Comparison of ENCODE assay signal across 12 cellular contexts in the genomic region with DNA sequence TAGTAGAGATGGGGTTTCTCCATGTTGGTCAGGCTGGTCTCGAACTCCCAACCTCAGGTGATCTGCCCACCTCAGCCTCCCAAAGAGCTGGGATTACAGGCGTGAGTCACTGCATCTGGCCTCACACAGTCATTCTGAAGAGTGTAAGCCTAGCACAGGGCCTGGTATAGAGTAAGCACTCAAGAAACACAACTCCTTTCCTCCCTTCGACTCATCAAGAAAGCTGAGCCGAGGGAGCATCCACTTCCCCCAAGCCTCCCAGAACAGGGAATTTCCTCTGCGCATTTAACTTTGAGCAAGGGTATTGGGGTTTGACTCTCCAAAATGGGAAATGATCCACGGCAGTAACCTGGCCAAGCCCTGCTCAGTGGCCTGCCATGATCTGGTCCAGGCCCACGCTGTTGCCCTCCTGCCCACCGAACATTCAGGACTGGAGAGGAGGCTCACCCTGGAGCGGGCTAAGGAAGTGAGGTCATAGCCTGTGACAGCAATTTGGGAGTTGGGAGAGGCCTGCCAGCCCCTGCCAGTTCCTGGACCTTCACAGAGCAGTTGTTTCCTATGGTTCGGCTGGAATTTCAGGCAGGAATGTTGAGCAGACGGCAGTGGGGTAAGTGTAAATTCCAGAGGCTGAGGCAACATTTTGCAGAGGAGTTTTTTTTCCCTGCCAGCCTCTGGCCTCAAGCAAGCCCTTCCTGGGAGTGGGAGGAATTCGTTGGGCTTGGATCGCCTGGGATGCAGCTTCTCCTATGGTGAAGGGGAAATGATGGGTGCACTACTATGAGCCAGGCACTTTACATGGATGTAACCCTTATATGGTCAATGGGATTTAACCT. TPM values are rescaled to one million over a fixed set of nuclear protein-coding genes. Genes with fewer than 3 reads are reported as not detected.
DNase-seq lines count a peak whose midpoint lies in the region; ATAC-seq and TF ChIP-seq lines count a peak whose summit lies in the region.
"Had no signal": no experiment of that assay in that cellular context is flagged by ENCODE, and none has a peak within 500 bp of the region (broad histone marks: within the 10 kb centered on the region; RNA-seq: fewer than 3 reads in every experiment).

No MANE protein-coding gene starts in this region.

- H3F3A ChIP-seq in GM23338 (replicated peaks; ENCODE audit: low read depth) = 0 out of 2 replicates have a peak, but pooled peaks cover 5% of the 10 kb centered on the region

- peak; percentile 78 for ATAC-seq in GM23338
- peak; percentile 38 for ATAC-seq in sciatic nerve
- ATAC-seq: activated T-cell treated with anti-CD3 and anti-CD28 coated beads, Interleukin-2, amount 50 U/mL, for 4 hours had no signal

- H3K4me3 ChIP-seq in GM23338 = no peak overlapping the region
- no peak overlapping the region for H3K4me3 ChIP-seq in fibroblast of the aortic adventitia (ENCODE audit: low read depth, low read length)

- no peaks in the 10 kb centered on the region for H3K36me3 ChIP-seq in GM23338 (ENCODE audit: insufficient read depth)

- no peaks in the 10 kb centered on the region for H3K36me3 Mint-ChIP-seq in GM23338 (ENCODE audit: low read depth)

- H2AFZ ChIP-seq in GM23338 = no peak overlapping the region

- peak; percentile 87 for DNase-seq in GM23338 (ENCODE audit: low spot score)
- peak; percentile 58 for DNase-seq in T1000 (lab: John Stamatoyannopoulos, UW)
- DNase-seq in fibroblast of the aortic adventitia (ENCODE audit: low read depth) = peak; percentile 94
- DNase-seq in sciatic nerve (ENCODE audit: low spot score) = no peak
- DNase-seq in GM13976 (ENCODE audit: low spot score) = no peak
- DNase-seq in NCI-H1105 treated with DMSO at 0.1 percent for 48 hours (lab: John Stamatoyannopoulos, UW) = no peak
- DNase-seq in activated CD4-positive, CD25-positive, alpha-beta regulatory T cell (lab: John Stamatoyannopoulos, UW) = no peak
- no peak for DNase-seq in HT-29 (ENCODE audit: low spot score)
- DNase-seq: activated T-cell treated with anti-CD3 and anti-CD28 coated beads, Interleukin-2, amount 50 U/mL, for 4 hours; glutamatergic neuron; Right ventricle myocardium superior had no signal

- H3K4me1 ChIP-seq in GM23338 (ENCODE audit: insufficient read depth) = peaks cover 15% of the 10 kb centered on the region

- H3K9me3 Mint-ChIP-seq in GM23338 = no peaks in the 10 kb centered on the region
- H3K9me3 Mint-ChIP-seq: activated T-cell treated with anti-CD3 and anti-CD28 coated beads, Interleukin-2, amount 50 U/mL, for 4 hours had no signal

- H3K79me2 ChIP-seq in GM23338 (replicated peaks; ENCODE audit: insufficient read depth) = no peaks in the 10 kb centered on the region

- H3K27ac ChIP-seq in GM23338 (ENCODE audit: low read depth) = peak overlapping the region; percentile 78
- H3K27ac ChIP-seq: KMS-11 had no signal

- H3K4me1 Mint-ChIP-seq in GM23338 = peaks cover 18% of the 10 kb centered on the region

- in situ Hi-C loops in GM13976 (cut with MboI; ENCODE audit: low sequenced_read_pairs, unreplicated experiment) = no loop called here

- no peaks in the 10 kb centered on the region for H3K9me2 ChIP-seq in GM23338 (ENCODE audit: insufficient read depth)

- no peaks in the 10 kb centered on the region for H3K27me3 ChIP-seq in GM23338 (ENCODE audit: insufficient read depth)

- no peak overlapping the region for H3K4me3 Mint-ChIP-seq in GM23338
- H3K4me3 Mint-ChIP-seq: activated T-cell treated with anti-CD3 and anti-CD28 coated beads, Interleukin-2, amount 50 U/mL, for 4 hours had no signal

- no peak for TF ChIP-seq CTCF in GM23338 (conservative IDR thresholded peaks at IDR 0.05; ENCODE audit: low read depth in 2 of 2)
- no peak for TF ChIP-seq CTCF in fibroblast of the aortic adventitia (IDR thresholded peaks at IDR 0.05; ENCODE audit: insufficient read depth, low read length)
- TF ChIP-seq CTCF in GM13976 (IDR thresholded peaks at IDR 0.05; ENCODE audit: borderline replicate concordance, control extremely low read depth, extremely low read depth, insufficient read depth, missing control alignments) = no peak

- H3K27me3 Mint-ChIP-seq in GM23338 (ENCODE audit: insufficient read depth, low read depth, poor library complexity) = peaks cover 1% of the 10 kb centered on the region

- H3K27ac Mint-ChIP-seq in GM23338 = peak overlapping the region; percentile 75

- intact Hi-C loops in sciatic nerve (cut with DNase I) = no loop called here

- H4K20me1 ChIP-seq in GM23338 (replicated peaks; ENCODE audit: insufficient read depth) = no peaks in the 10 kb centered on the region

- H3K4me2 ChIP-seq in GM23338 = no peak overlapping the region
- H3K4me2 ChIP-seq: KMS-11 had no signal

TF ChIP-seq in GM23338, 12 proteins besides CTCF, POLR2A, EP300 and RAD21:
- TF ChIP-seq CREB1 (CRISPR knock-in tag; IDR thresholded peaks at IDR 0.05; ENCODE audit: low read depth) = peak; percentile 47; the same call in 1 of the 2 replicates
- no peak for TF ChIP-seq ZNF114 (CRISPR knock-in tag; IDR thresholded peaks at IDR 0.05)

RNA-seq across cellular contexts. Expression of a gene that starts 21.2 kb away (rescaled TPM):
- 9.0 and 11.6 TPM in 2 replicates for total RNA-seq in GM23338 (2014; rRNA removed; shearing (Covaris generic))
- 3.4 and 4.9 TPM in 2 replicates for polyA plus RNA-seq in GM23338 (2016; fragmentation: Nextera tagmentation; extraction: Ambion mirVana)
- 53.6 and 96.3 TPM in 2 replicates for total RNA-seq in fibroblast of the aortic adventitia (ENCODE audit: low replicate concordance)
- total RNA-seq in sciatic nerve = 58.8 TPM
- 63.5 and 82.5 TPM in 2 replicates for total RNA-seq in HT-29 (2014; rRNA removed; shearing (Covaris generic))

Comparison
In these comparisons a context has a peak if more than half of its experiments do, and no peak if none do; other contexts are left out.
1. DNase-seq: peak in GM23338 (single experiment), T1000 (single experiment) and fibroblast of the aortic adventitia (single experiment); none in sciatic nerve (single experiment), GM13976 (single experiment), NCI-H1105 treated with DMSO at 0.1 percent for 48 hours (single experiment), activated CD4-positive, CD25-positive, alpha-beta regulatory T cell (0 of 4) and HT-29 (single experiment).